Comparison of ENCODE assay signal across 18 cellular contexts in the genomic region with DNA sequence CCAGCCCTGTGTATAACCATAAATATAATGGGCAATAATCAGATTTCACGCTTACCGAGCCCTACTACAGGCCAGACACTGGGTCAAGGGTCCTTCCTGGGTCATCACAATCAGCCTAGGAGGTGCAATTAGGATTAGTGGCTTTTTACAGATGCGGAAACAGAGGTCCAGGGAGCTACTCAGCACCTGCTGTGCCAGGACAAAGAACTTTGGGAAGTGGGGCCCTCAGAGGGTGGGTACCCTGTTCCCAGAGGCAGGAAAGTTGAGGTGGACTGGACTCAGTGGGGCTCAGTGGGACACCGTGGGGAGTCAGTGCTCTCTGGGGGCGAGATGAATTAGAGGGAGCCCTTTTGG.
DNase-seq lines count a peak whose midpoint lies in the region; ATAC-seq and TF ChIP-seq lines count a peak whose summit lies in the region.
"Had no signal": no experiment of that assay in that cellular context is flagged by ENCODE, and none has a peak within 500 bp of the region (broad histone marks: within the 10 kb centered on the region; RNA-seq: fewer than 3 reads in every experiment).

No MANE protein-coding gene starts in this region.

- H3K4me1 Mint-ChIP-seq in dendritic cell treated with granulocyte-macrophage colony-stimulating factor and Interleukin-4, amounts not matched to agents 40 ng/mL and 50 ng/mL, for 4 days (ENCODE audit: low read depth): peaks cover 71% of the 10 kb centered on the region

- peak overlapping the region; percentile 25 for H2AK5ac ChIP-seq in neuronal stem cell (ENCODE audit: low read depth, low read length)

- H3K36me3 Mint-ChIP-seq in dendritic cell treated with granulocyte-macrophage colony-stimulating factor and Interleukin-4, amounts not matched to agents 40 ng/mL and 50 ng/mL, for 4 days (ENCODE audit: low read depth): no peaks in the 10 kb centered on the region
- H3K36me3 Mint-ChIP-seq: memory B cell had no signal

- intact Hi-C loops in PC-9 (cut with micrococcal nuclease; ENCODE audit: unreplicated experiment) (loop anchor here (1.0 to 5.0 kb wide), 3 partner anchors 17 to 194 kb away; a partner anchor contains a TSS), upper lobe of right lung (cut with DNase I) (no loop called here)
- intact Hi-C loops in dendritic cell treated with granulocyte-macrophage colony-stimulating factor and Interleukin-4, amounts not matched to agents 40 ng/mL and 50 ng/mL, for 4 days (cut with micrococcal nuclease): no loop called here

- H3K23ac ChIP-seq in neuronal stem cell (ENCODE audit: low read depth, low read length, poor library complexity): no peak overlapping the region

- TSS peak; percentile 31 for BruUV-seq in PC-9 (replicated peaks; lab: Mats Ljungman, UMichigan)

- H2BK15ac ChIP-seq in neuronal stem cell (ENCODE audit: low read length): no peak overlapping the region

- H3K4me1 ChIP-seq in PC-9 (replicated peaks; ENCODE audit: insufficient read depth): peaks cover 45% of the 10 kb centered on the region
- H3K4me1 ChIP-seq in neuronal stem cell (ENCODE audit: control insufficient read depth in 2 of 2, insufficient read depth in 1 of 2, low read depth in 1 of 2, low read length in 2 of 2): peaks cover 0 to 13% of the 10 kb centered on the region in 2 donors
- peaks cover 31% of the 10 kb centered on the region for H3K4me1 ChIP-seq in upper lobe of right lung

- H4K91ac ChIP-seq in neuronal stem cell (ENCODE audit: low read depth, low read length, poor library complexity): no peak overlapping the region

- H4K8ac ChIP-seq in neuronal stem cell (ENCODE audit: low read depth, low read length): no peak overlapping the region

- no peak overlapping the region for H2AFZ ChIP-seq in PC-9
- H2AFZ ChIP-seq in neuronal stem cell (ENCODE audit: low read length): no peak overlapping the region

- H3K27me3 Mint-ChIP-seq in dendritic cell treated with granulocyte-macrophage colony-stimulating factor and Interleukin-4, amounts not matched to agents 40 ng/mL and 50 ng/mL, for 4 days: no peaks in the 10 kb centered on the region

- peaks cover 48% of the 10 kb centered on the region for H3F3A ChIP-seq in PC-9 (ENCODE audit: insufficient read depth, low read depth)

- H3K4me2 ChIP-seq in PC-9 (peak overlapping the region; percentile 59), neuronal stem cell (ENCODE audit: insufficient read depth, low read length, poor library complexity, severe bottlenecking) (no peak overlapping the region)

- no peaks in the 10 kb centered on the region for H3K36me3 ChIP-seq in PC-9 (ENCODE audit: low read depth)
- no peaks in the 10 kb centered on the region for H3K36me3 ChIP-seq in neuronal stem cell (replicated peaks in 1 of 2; ENCODE audit: control insufficient read depth in 2 of 2, insufficient read depth in 2 of 2, low read length in 2 of 2)
- H3K36me3 ChIP-seq in upper lobe of right lung: no peaks in the 10 kb centered on the region
- H3K36me3 ChIP-seq: right atrium auricular region had no signal

- peak overlapping the region; percentile 84 for H3K27ac ChIP-seq in PC-9
- no peak overlapping the region for H3K27ac ChIP-seq in neuronal stem cell (replicated peaks; ENCODE audit: low read length)
- peak overlapping the region; percentile 75 for H3K27ac ChIP-seq in upper lobe of right lung

- no peaks in the 10 kb centered on the region for H3K79me2 ChIP-seq in PC-9 (ENCODE audit: low read depth)

- H3K9me2 ChIP-seq in PC-9 (ENCODE audit: insufficient read depth): no peaks in the 10 kb centered on the region

- no peak overlapping the region for H2BK5ac ChIP-seq in neuronal stem cell (ENCODE audit: low read length)

- no peak overlapping the region for H3K18ac ChIP-seq in neuronal stem cell (ENCODE audit: low read length)

- H3K14ac ChIP-seq in neuronal stem cell (ENCODE audit: low read length): no peak overlapping the region

- H3K9ac ChIP-seq in neuronal stem cell (ENCODE audit: low read depth, low read length, poor library complexity): no peak overlapping the region

- DNase-seq in PC-9 (no peak), neuronal stem cell (ENCODE audit: low spot score) (no peak), upper lobe of right lung (no peak), foreskin fibroblast (no peak)
- DNase-seq: activated CD4-positive, alpha-beta T cell treated with anti-CD3 and anti-CD28 coated beads, Interleukin-2, amount 50 U/mL, for 1 hour; activated gamma-delta T cell; effector memory CD8-positive, alpha-beta T cell; GF-D8; islet precursor cell; NCI-H1930; stimulated activated CD4-positive, alpha-beta T cell treated with anti-CD3 and anti-CD28 coated beads, Interleukin-1b, Interleukin-23, amount 100 ng/mL, for 48 hours had no signal

- no peak overlapping the region for H3K4ac ChIP-seq in neuronal stem cell (ENCODE audit: low read length)

- peak overlapping the region; percentile 65 for H3K4me3 Mint-ChIP-seq in dendritic cell treated with granulocyte-macrophage colony-stimulating factor and Interleukin-4, amounts not matched to agents 40 ng/mL and 50 ng/mL, for 4 days
- H3K4me3 Mint-ChIP-seq: B cell; effector memory CD8-positive, alpha-beta T cell; memory B cell; stimulated activated naive CD8-positive, alpha-beta T cell treated with anti-CD3 and anti-CD28 coated beads, Interleukin-15, Interleukin-2, amounts not matched to agents 100 ng/mL and 50 ng/mL, for 24 hours had no signal

- H4K20me1 ChIP-seq in PC-9 (ENCODE audit: insufficient read depth): no peaks in the 10 kb centered on the region

- TF ChIP-seq CTCF in PC-9 (conservative IDR thresholded peaks at IDR 0.05): 0 out of 2 replicates have a peak, but pooled peaks have one; percentile 15
- no peak for TF ChIP-seq CTCF in upper lobe of right lung (IDR thresholded peaks at IDR 0.05)
- TF ChIP-seq CTCF in foreskin fibroblast (IDR thresholded peaks at IDR 0.05; ENCODE audit: low read depth, low read length): no peak

- H3K4me3 ChIP-seq in PC-9: peak overlapping the region; percentile 0; the same call in 1 of the 2 replicates
- H3K4me3 ChIP-seq in neuronal stem cell (ENCODE audit: low read length in 2 of 2): no peak overlapping the region
- peak overlapping the region; percentile 14 for H3K4me3 ChIP-seq in upper lobe of right lung
- no peak overlapping the region for H3K4me3 ChIP-seq in foreskin fibroblast (ENCODE audit: low read depth in 1 of 2, low read length in 2 of 2)
- H3K4me3 ChIP-seq: right atrium auricular region had no signal

- POLR2A ChIA-PET in PC-9 (lab: Charles Lee; ENCODE audit: unreplicated experiment): interaction anchor here (0.6 kb wide), 1 partner anchor 25 kb away, joined by 3 read pairs; no protein-coding TSS in a partner anchor

- no peak overlapping the region for H2BK12ac ChIP-seq in neuronal stem cell (ENCODE audit: low read length)

- no peaks in the 10 kb centered on the region for H3K9me3 ChIP-seq in PC-9 (ENCODE audit: insufficient read depth, low read depth)
- H3K9me3 ChIP-seq in neuronal stem cell (replicated peaks in 1 of 2; ENCODE audit: control insufficient read depth in 2 of 2, insufficient read depth in 1 of 2, low read depth in 1 of 2, low read length in 2 of 2): no peaks in the 10 kb centered on the region
- H3K9me3 ChIP-seq in upper lobe of right lung: no peaks in the 10 kb centered on the region
- H3K9me3 ChIP-seq: right atrium auricular region had no signal

- WGBS in neuronal stem cell (ENCODE audit: extremely low coverage in 2 of 2, insufficient read length in 2 of 2, insufficient replicate concordance in 1 of 2), 2 donors: no CpG with 5 or more reads among the region's 5 CpGs

- H3K27me3 ChIP-seq in PC-9 (ENCODE audit: insufficient read depth, low read depth): no peaks in the 10 kb centered on the region
- peaks cover 0 to 9% (median 0%) of the 10 kb centered on the region in 3 experiments for H3K27me3 ChIP-seq in neuronal stem cell (ENCODE audit: control insufficient read depth in 3 of 3, insufficient read depth in 3 of 3, low read depth in 1 of 3, low read length in 3 of 3)
- H3K27me3 ChIP-seq in upper lobe of right lung: no peaks in the 10 kb centered on the region
- H3K27me3 ChIP-seq: right atrium auricular region had no signal

- no peaks in the 10 kb centered on the region for H3K9me3 Mint-ChIP-seq in dendritic cell treated with granulocyte-macrophage colony-stimulating factor and Interleukin-4, amounts not matched to agents 40 ng/mL and 50 ng/mL, for 4 days
- H3K9me3 Mint-ChIP-seq: effector memory CD8-positive, alpha-beta T cell; memory B cell; stimulated activated naive CD8-positive, alpha-beta T cell treated with anti-CD3 and anti-CD28 coated beads, Interleukin-15, Interleukin-2, amounts not matched to agents 100 ng/mL and 50 ng/mL, for 24 hours had no signal

- H2BK120ac ChIP-seq in neuronal stem cell (ENCODE audit: low read depth, low read length): no peak overlapping the region

- CTCF ChIA-PET in PC-9 (lab: Charles Lee): interaction anchor here (0.6 kb wide), 2 partner anchors 80 to 186 kb away, joined by 3 to 6 read pairs; no protein-coding TSS in a partner anchor

- no peak for ATAC-seq in upper lobe of right lung
- no peak for ATAC-seq in HG02759 (IDR thresholded peaks at IDR 0.05; ENCODE audit: unreplicated experiment)
- ATAC-seq in HG02885 (IDR thresholded peaks at IDR 0.05; ENCODE audit: poor library complexity, unreplicated experiment): no peak
- ATAC-seq: effector memory CD8-positive, alpha-beta T cell had no signal

- H3K79me1 ChIP-seq in neuronal stem cell (ENCODE audit: low read depth, low read length): no peaks in the 10 kb centered on the region

- H3K27ac Mint-ChIP-seq in dendritic cell treated with granulocyte-macrophage colony-stimulating factor and Interleukin-4, amounts not matched to agents 40 ng/mL and 50 ng/mL, for 4 days: peak overlapping the region; percentile 77
- H3K27ac Mint-ChIP-seq: B cell; memory B cell; stimulated activated naive CD8-positive, alpha-beta T cell treated with anti-CD3 and anti-CD28 coated beads, Interleukin-15, Interleukin-2, amounts not matched to agents 100 ng/mL and 50 ng/mL, for 24 hours had no signal

Comparison
In these comparisons a context has a peak if more than half of its experiments do, and no peak if none do; other contexts are left out.
1. H3K4me3 ChIP-seq: peak in PC-9 (single experiment) and upper lobe of right lung (single experiment); none in neuronal stem cell (0 of 2) and foreskin fibroblast (0 of 2).